17 cellular contexts compared by ENCODE assay signal in genomic region chr16:83946154-83946780, GRCh38. TPM values are rescaled to one million over a fixed set of nuclear protein-coding genes. Genes with fewer than 3 reads are reported as not detected.
DNase-seq lines count a peak whose midpoint lies in the region; ATAC-seq, FAIRE-seq and TF ChIP-seq lines count a peak whose summit lies in the region.
"Had no signal": no experiment of that assay in that cellular context is flagged by ENCODE, and none has a peak within 500 bp of the region (broad histone marks: within the 10 kb centered on the region; RNA-seq: fewer than 3 reads in every experiment).

No MANE protein-coding gene starts in this region.

- POLR2A ChIA-PET in HepG2 (lab: Yijun Ruan, JAX) = no interaction called here

- H3K27ac Mint-ChIP-seq in neural progenitor cell = peak overlapping the region; percentile 57
- H3K27ac Mint-ChIP-seq: CD4-positive, alpha-beta memory T cell had no signal

- peaks cover 10% of the 10 kb centered on the region for H3F3A ChIP-seq in neural progenitor cell (ENCODE audit: low read depth)

- peaks cover 4% of the 10 kb centered on the region for H3K27me3 Mint-ChIP-seq in neural progenitor cell (ENCODE audit: insufficient read depth, low read depth)
- H3K27me3 Mint-ChIP-seq: CD4-positive, alpha-beta memory T cell had no signal

- H3K4me1 ChIP-seq in HepG2 (ENCODE audit: insufficient read depth, low read length) (peaks cover 97% of the 10 kb centered on the region), neural progenitor cell (no peaks in the 10 kb centered on the region)
- H3K4me1 ChIP-seq: BE2C had no signal

- peaks cover 6% of the 10 kb centered on the region for H3K9me3 Mint-ChIP-seq in neural progenitor cell
- H3K9me3 Mint-ChIP-seq: CD4-positive, alpha-beta memory T cell had no signal

- H3K79me2 ChIP-seq in HepG2 (ENCODE audit: insufficient read depth, low read length) = no peaks in the 10 kb centered on the region
- H3K79me2 ChIP-seq in neural progenitor cell (ENCODE audit: low read depth) = no peaks in the 10 kb centered on the region

- TF ChIP-seq CTCF in HepG2 (CRISPR knock-in tag; IDR thresholded peaks at IDR 0.05) (no peak; the same call in 1 of the 2 replicates), neural progenitor cell (IDR thresholded peaks at IDR 0.05) (no peak)

- CTCF ChIA-PET in HepG2 (lab: Yijun Ruan, JAX; ENCODE audit: low intra/inter-chr PET ratio, low total read pairs) = no interaction called here

- TF ChIP-seq EP300 in HepG2 (IDR thresholded peaks at IDR 0.05; ENCODE audit: low read depth in 2 of 2, low read length in 2 of 2) (no peak), HepG2 (CRISPR knock-in tag; IDR thresholded peaks at IDR 0.05; ENCODE audit: borderline replicate concordance) (no peak)

- no peak overlapping the region for H3K27ac ChIP-seq in HepG2 (ENCODE audit: extremely low read length, insufficient read depth, low read length)
- no peak overlapping the region for H3K27ac ChIP-seq in neural progenitor cell
- H3K27ac ChIP-seq: C4-2B, HL-60 had no signal

- H4K20me1 ChIP-seq in HepG2 (ENCODE audit: insufficient read depth, low read length) (no peaks in the 10 kb centered on the region), neural progenitor cell (ENCODE audit: low read depth) (no peaks in the 10 kb centered on the region)

- peak; percentile 17 for DNase-seq in left ventricle myocardium superior
- no peak for DNase-seq in cardiac septum (ENCODE audit: low spot score)
- no peak for DNase-seq in HepG2 (ENCODE audit: low spot score)
- DNase-seq in neural progenitor cell (ENCODE audit: low spot score) = no peak
- no peak for DNase-seq in NCI-H2196 (lab: John Stamatoyannopoulos, UW; ENCODE audit: unreplicated experiment)
- DNase-seq in 8988T = no peak
- DNase-seq in SK-N-DZ (ENCODE audit: low spot score) = no peak
- DNase-seq: BE2C; CD4-positive, alpha-beta memory T cell; DMS79 had no signal

- H3K27me3 ChIP-seq in HepG2 (ENCODE audit: control insufficient read depth in 1 of 2, insufficient read depth in 2 of 2, low read length in 2 of 2) (peaks cover 0 to 3% of the 10 kb centered on the region in 2 experiments; a peak in 1 of 5 replicates), neural progenitor cell (no peaks in the 10 kb centered on the region)
- H3K27me3 ChIP-seq: BE2C had no signal

- intact Hi-C loops in left ventricle myocardium superior (cut with micrococcal nuclease) (no loop called here), cardiac septum (cut with DNase I) (no loop called here), HepG2 (cut with micrococcal nuclease; ENCODE audit: unreplicated experiment) (no loop called here)

- no TSS peak for BruUV-seq in HepG2 (replicated peaks; lab: Mats Ljungman, UMichigan)

- no peaks in the 10 kb centered on the region for H3K9me3 ChIP-seq in HepG2 (ENCODE audit: low read length)
- no peaks in the 10 kb centered on the region for H3K9me3 ChIP-seq in neural progenitor cell (ENCODE audit: low read depth)
- H3K9me3 ChIP-seq: BE2C had no signal

- H3K4me2 ChIP-seq in HepG2 (ENCODE audit: low read depth, low read length) (peak overlapping the region; percentile 55), neural progenitor cell (no peak overlapping the region)

- in situ Hi-C loops in HepG2 (cut with HindIII; ENCODE audit: extremely low pct_ligation_motif_present, low pct_unique_long_range_greater_than_20kb) = no loop called here

- H3K4me1 Mint-ChIP-seq in neural progenitor cell = peaks cover 3% of the 10 kb centered on the region
- H3K4me1 Mint-ChIP-seq: CD4-positive, alpha-beta memory T cell had no signal

- H3K9ac ChIP-seq in HepG2 (ENCODE audit: insufficient read depth, low read depth, low read length) = no peak overlapping the region
- no peak overlapping the region for H3K9ac ChIP-seq in neural progenitor cell

- no peaks in the 10 kb centered on the region for H3K36me3 Mint-ChIP-seq in neural progenitor cell
- H3K36me3 Mint-ChIP-seq: CD4-positive, alpha-beta memory T cell had no signal

- H2AFZ ChIP-seq in HepG2 (ENCODE audit: low read length) (no peak overlapping the region), neural progenitor cell (replicated peaks) (no peak overlapping the region)

- 74% methylated on average over 24 of the region's 24 CpGs for WGBS in HepG2 (ENCODE audit: low lambda C conversion rate)

- ATAC-seq in left ventricle myocardium superior (no peak), HepG2 (no peak)
- ATAC-seq: GM12878, HCT116 had no signal

- no peak for TF ChIP-seq RAD21 in HepG2 (CRISPR knock-in tag; IDR thresholded peaks at IDR 0.05)

- H3K4me3 ChIP-seq in HepG2 (replicated peaks in 1 of 3; ENCODE audit: insufficient read depth in 1 of 3, low read depth in 2 of 3, low read length in 3 of 3) (peak overlapping the region in 1 of 3 experiments; percentile 30; a peak in 1 of 6 replicates), neural progenitor cell (no peak overlapping the region)
- H3K4me3 ChIP-seq: GM12878 had no signal

- FAIRE-seq in HepG2 (lab: Jason Lieb, UNC) = no peak
- FAIRE-seq: A204.1, GM12878, GM18507, H54 had no signal

- H3K36me3 ChIP-seq in HepG2 (replicated peaks in 1 of 2; ENCODE audit: control insufficient read depth in 1 of 2, insufficient read depth in 2 of 2, low read length in 2 of 2) (no peaks in the 10 kb centered on the region), neural progenitor cell (no peaks in the 10 kb centered on the region)
- H3K36me3 ChIP-seq: BE2C had no signal

- TF ChIP-seq POLR2A in HepG2 (IDR thresholded peaks at IDR 0.05; ENCODE audit: insufficient read depth in 1 of 2, low read depth in 2 of 2, low read length in 2 of 2) = no peak

- no peak overlapping the region for H3K4me3 Mint-ChIP-seq in neural progenitor cell
- H3K4me3 Mint-ChIP-seq: CD4-positive, alpha-beta memory T cell had no signal

RNA-seq across cellular contexts. Expression of gene OSGIN1, which starts 6.8 kb away (rescaled TPM):
- total RNA-seq in left ventricle myocardium superior = 4.7 TPM
- total RNA-seq in cardiac septum = 12.6 TPM
- total RNA-seq in HepG2 (2016; rRNA removed; fragmentation: Illumina TruSeq; extraction: Trizol) = 18.1 and 27.1 TPM in 2 replicates
- 11.4 and 11.5 TPM in 2 replicates for total RNA-seq in HepG2 (2016; cell fraction: cytosol; rRNA removed; fragmentation: Illumina TruSeq; extraction: Trizol; ENCODE audit: low read depth)
- total RNA-seq in HepG2 (2016; cell fraction: insoluble cytoplasmic fraction; rRNA removed; fragmentation: Illumina TruSeq; extraction: Trizol) = 18.2 and 24.7 TPM in 2 replicates
- total RNA-seq in HepG2 (2016; cell fraction: membrane; rRNA removed; fragmentation: Illumina TruSeq; extraction: Trizol) = 21.9 and 22.1 TPM in 2 replicates
- total RNA-seq in HepG2 (2016; cell fraction: nucleus; rRNA removed; fragmentation: Illumina TruSeq; extraction: Trizol) = 32.7 and 36.4 TPM in 2 replicates
- polyA plus RNA-seq in HepG2 (2011; rRNA removed) = 20.5 and 26.5 TPM in 2 replicates
- polyA plus RNA-seq in HepG2 (2011; cell fraction: cytosol; rRNA removed) = 14.6 and 23.2 TPM in 2 replicates
- polyA plus RNA-seq in HepG2 (2011; cell fraction: nucleus; rRNA removed) = 50.0 and 59.1 TPM in 2 replicates
- polyA plus RNA-seq in HepG2 (2012) = 20.8 and 24.1 TPM in 2 replicates
- polyA plus RNA-seq in HepG2 (2016; cell fraction: cytosol; fragmentation: Illumina TruSeq; extraction: Trizol; ENCODE audit: low read depth) = 5.0 and 5.2 TPM in 2 replicates
- 24.2 and 30.6 TPM in 2 replicates for polyA plus RNA-seq in HepG2 (2016; cell fraction: insoluble cytoplasmic fraction; fragmentation: Illumina TruSeq; extraction: Trizol; ENCODE audit: low read depth)
- 6.9 and 8.0 TPM in 2 replicates for polyA plus RNA-seq in HepG2 (2016; cell fraction: membrane; fragmentation: Illumina TruSeq; extraction: Trizol; ENCODE audit: low read depth)
- 47.7 and 49.4 TPM in 2 replicates for polyA plus RNA-seq in HepG2 (2016; cell fraction: nucleus; fragmentation: Illumina TruSeq; extraction: Trizol; ENCODE audit: insufficient read depth, low read depth)
- 5.0 and 29.3 TPM in 2 replicates for polyA minus RNA-seq in HepG2 (2011; rRNA and poly(A)+ RNA removed; ENCODE audit: low replicate concordance)
- 11.4 and 16.2 TPM in 2 replicates for polyA minus RNA-seq in HepG2 (2011; cell fraction: cytosol; rRNA and poly(A)+ RNA removed)
- 49.3 and 51.1 TPM in 2 replicates for polyA minus RNA-seq in HepG2 (2011; cell fraction: nucleus; rRNA and poly(A)+ RNA removed)
- total RNA-seq in neural progenitor cell (ENCODE audit: low replicate concordance) = 0.77 TPM in 1 of 2 replicates, not detected in the other
- 1.2 TPM in 1 of 2 replicates, not detected in the other for polyA plus RNA-seq in SK-N-DZ (2014; cell fraction: cytosol; rRNA removed)
- polyA plus RNA-seq in SK-N-DZ (2014; cell fraction: nucleus; rRNA removed) = 0.85 and 1.6 TPM in 2 replicates

RNA-seq across cellular contexts. Expression of gene NECAB2, which starts 21.8 kb away (rescaled TPM):
- total RNA-seq in left ventricle myocardium superior (0.84 TPM), cardiac septum (2.5 TPM), HepG2 (2016; rRNA removed; fragmentation: Illumina TruSeq; extraction: Trizol) (0.49 TPM in 1 of 2 replicates, not detected in the other), neural progenitor cell (ENCODE audit: low replicate concordance) (12.6 and 18.9 TPM in 2 replicates)
- total RNA-seq in HepG2 (2016; cell fraction: cytosol; rRNA removed; fragmentation: Illumina TruSeq; extraction: Trizol; ENCODE audit: low read depth) = not detected in 2 replicates
- not detected in 2 replicates for total RNA-seq in HepG2 (2016; cell fraction: insoluble cytoplasmic fraction; rRNA removed; fragmentation: Illumina TruSeq; extraction: Trizol)
- not detected in 2 replicates for total RNA-seq in HepG2 (2016; cell fraction: membrane; rRNA removed; fragmentation: Illumina TruSeq; extraction: Trizol)
- not detected in 2 replicates for total RNA-seq in HepG2 (2016; cell fraction: nucleus; rRNA removed; fragmentation: Illumina TruSeq; extraction: Trizol)
- 0.21 TPM in 1 of 2 replicates, not detected in the other for polyA plus RNA-seq in HepG2 (2011; rRNA removed)
- 0.05 TPM in 1 of 2 replicates, not detected in the other for polyA plus RNA-seq in HepG2 (2011; cell fraction: cytosol; rRNA removed)
- polyA plus RNA-seq in HepG2 (2011; cell fraction: nucleus; rRNA removed) = 0.77 and 1.2 TPM in 2 replicates
- polyA plus RNA-seq in HepG2 (2012) = not detected in 2 replicates
- polyA plus RNA-seq in HepG2 (2016; cell fraction: cytosol; fragmentation: Illumina TruSeq; extraction: Trizol; ENCODE audit: low read depth) = not detected in 2 replicates
- not detected in 2 replicates for polyA plus RNA-seq in HepG2 (2016; cell fraction: insoluble cytoplasmic fraction; fragmentation: Illumina TruSeq; extraction: Trizol; ENCODE audit: low read depth)
- polyA plus RNA-seq in HepG2 (2016; cell fraction: membrane; fragmentation: Illumina TruSeq; extraction: Trizol; ENCODE audit: low read depth) = not detected in 2 replicates
- not detected in 2 replicates for polyA plus RNA-seq in HepG2 (2016; cell fraction: nucleus; fragmentation: Illumina TruSeq; extraction: Trizol; ENCODE audit: insufficient read depth, low read depth)
- polyA minus RNA-seq in HepG2 (2011; rRNA and poly(A)+ RNA removed; ENCODE audit: low replicate concordance) = 0.21 TPM in 1 of 2 replicates, not detected in the other
- not detected in 2 replicates for polyA minus RNA-seq in HepG2 (2011; cell fraction: cytosol; rRNA and poly(A)+ RNA removed)
- polyA minus RNA-seq in HepG2 (2011; cell fraction: nucleus; rRNA and poly(A)+ RNA removed) = 0.62 TPM in 1 of 2 replicates, not detected in the other
- 3.7 and 4.3 TPM in 2 replicates for polyA plus RNA-seq in SK-N-DZ (2014; cell fraction: cytosol; rRNA removed)
- 6.9 and 10.0 TPM in 2 replicates for polyA plus RNA-seq in SK-N-DZ (2014; cell fraction: nucleus; rRNA removed)
- total RNA-seq: CD4-positive, alpha-beta memory T cell; GM12878 had no signal
- polyA plus RNA-seq: CD4-positive, alpha-beta memory T cell; GM12878 had no signal

RNA-seq across cellular contexts. Expression of gene MLYCD, which starts 47.4 kb away (rescaled TPM):
- total RNA-seq in left ventricle myocardium superior (49.0 TPM), cardiac septum (20.1 TPM), HepG2 (2016; rRNA removed; fragmentation: Illumina TruSeq; extraction: Trizol) (2.8 and 4.0 TPM in 2 replicates), neural progenitor cell (ENCODE audit: low replicate concordance) (2.5 and 3.3 TPM in 2 replicates)
- 0.79 and 0.91 TPM in 2 replicates for total RNA-seq in HepG2 (2016; cell fraction: cytosol; rRNA removed; fragmentation: Illumina TruSeq; extraction: Trizol; ENCODE audit: low read depth)
- 2.6 and 3.4 TPM in 2 replicates for total RNA-seq in HepG2 (2016; cell fraction: insoluble cytoplasmic fraction; rRNA removed; fragmentation: Illumina TruSeq; extraction: Trizol)
- total RNA-seq in HepG2 (2016; cell fraction: membrane; rRNA removed; fragmentation: Illumina TruSeq; extraction: Trizol) = 1.7 and 1.9 TPM in 2 replicates
- 3.8 and 4.8 TPM in 2 replicates for total RNA-seq in HepG2 (2016; cell fraction: nucleus; rRNA removed; fragmentation: Illumina TruSeq; extraction: Trizol)
- polyA plus RNA-seq in HepG2 (2011; rRNA removed) = 1.8 and 2.0 TPM in 2 replicates
- 1.4 and 1.5 TPM in 2 replicates for polyA plus RNA-seq in HepG2 (2011; cell fraction: cytosol; rRNA removed)
- polyA plus RNA-seq in HepG2 (2011; cell fraction: nucleus; rRNA removed) = 5.0 and 5.9 TPM in 2 replicates
- polyA plus RNA-seq in HepG2 (2012) = 1.5 and 2.0 TPM in 2 replicates
- 0.28 and 0.36 TPM in 2 replicates for polyA plus RNA-seq in HepG2 (2016; cell fraction: cytosol; fragmentation: Illumina TruSeq; extraction: Trizol; ENCODE audit: low read depth)
- polyA plus RNA-seq in HepG2 (2016; cell fraction: insoluble cytoplasmic fraction; fragmentation: Illumina TruSeq; extraction: Trizol; ENCODE audit: low read depth) = 3.1 and 3.6 TPM in 2 replicates
- 0.69 and 0.76 TPM in 2 replicates for polyA plus RNA-seq in HepG2 (2016; cell fraction: membrane; fragmentation: Illumina TruSeq; extraction: Trizol; ENCODE audit: low read depth)
- 4.2 and 4.4 TPM in 2 replicates for polyA plus RNA-seq in HepG2 (2016; cell fraction: nucleus; fragmentation: Illumina TruSeq; extraction: Trizol; ENCODE audit: insufficient read depth, low read depth)
- 1.8 and 5.1 TPM in 2 replicates for polyA minus RNA-seq in HepG2 (2011; rRNA and poly(A)+ RNA removed; ENCODE audit: low replicate concordance)
- polyA minus RNA-seq in HepG2 (2011; cell fraction: cytosol; rRNA and poly(A)+ RNA removed) = 0.79 and 1.4 TPM in 2 replicates
- 8.5 and 8.8 TPM in 2 replicates for polyA minus RNA-seq in HepG2 (2011; cell fraction: nucleus; rRNA and poly(A)+ RNA removed)
- 3.0 and 3.6 TPM in 2 replicates for polyA plus RNA-seq in SK-N-DZ (2014; cell fraction: cytosol; rRNA removed)
- polyA plus RNA-seq in SK-N-DZ (2014; cell fraction: nucleus; rRNA removed) = 5.4 and 5.7 TPM in 2 replicates
